12 cellular contexts compared by ENCODE assay signal in genomic region chr1:155326020-155326526, GRCh38. TPM values are rescaled to one million over a fixed set of nuclear protein-coding genes. Genes with fewer than 3 reads are reported as not detected.
DNase-seq lines count a peak whose midpoint lies in the region; ATAC-seq and TF ChIP-seq lines count a peak whose summit lies in the region.
"Had no signal": no experiment of that assay in that cellular context is flagged by ENCODE, and none has a peak within 500 bp of the region (broad histone marks: within the 10 kb centered on the region; RNA-seq: fewer than 3 reads in every experiment).

No MANE protein-coding gene starts in this region.

- peaks cover 11% of the 10 kb centered on the region for H3K36me3 Mint-ChIP-seq in activated CD8-positive, alpha-beta memory T cell treated with anti-CD3 and anti-CD28 coated beads, Interleukin-2, amount 10 ng/mL, durations not matched to agents 7 days and 5 days
- H3K36me3 Mint-ChIP-seq in WTC11, result peaks cover 20% of the 10 kb centered on the region

- H3K4me1 ChIP-seq in stomach, result peaks cover 24 to 49% (median 39%) of the 10 kb centered on the region in 4 donors

- no peaks in the 10 kb centered on the region for H3K9me3 Mint-ChIP-seq in activated CD8-positive, alpha-beta memory T cell treated with anti-CD3 and anti-CD28 coated beads, Interleukin-2, amount 10 ng/mL, durations not matched to agents 7 days and 5 days (ENCODE audit: low read depth)
- H3K9me3 Mint-ChIP-seq in WTC11, result no peaks in the 10 kb centered on the region

- H3K27ac ChIP-seq in stomach, result peak overlapping the region in 3 of 5 donors; percentile 14 to 98 (median 96)
- H3K27ac ChIP-seq: SJSA1 had no signal

- peak overlapping the region; percentile 39 for H3K4me3 Mint-ChIP-seq in activated CD8-positive, alpha-beta memory T cell treated with anti-CD3 and anti-CD28 coated beads, Interleukin-2, amount 10 ng/mL, durations not matched to agents 7 days and 5 days
- peak overlapping the region; percentile 91 for H3K4me3 Mint-ChIP-seq in WTC11

- ATAC-seq in activated CD8-positive, alpha-beta memory T cell treated with anti-CD3 and anti-CD28 coated beads, Interleukin-2, amount 10 ng/mL, durations not matched to agents 7 days and 5 days, result no peak
- no peak for ATAC-seq in WTC11
- ATAC-seq in GM21737 (IDR thresholded peaks at IDR 0.05; ENCODE audit: unreplicated experiment), result no peak
- no peak for ATAC-seq in HG02588 (IDR thresholded peaks at IDR 0.05; ENCODE audit: unreplicated experiment)

- POLR2A ChIA-PET in WTC11 (lab: Charles Lee), result no interaction called here

- intact Hi-C loops in stomach (cut with DNase I; ENCODE audit: low total_unique reads), result no loop called here

- TF ChIP-seq CTCF in WTC11 (IDR thresholded peaks at IDR 0.05) (no peak), fibroblast of the aortic adventitia (IDR thresholded peaks at IDR 0.05; ENCODE audit: insufficient read depth, low read length) (no peak), stomach (IDR thresholded peaks at IDR 0.05) (no peak), GM13977 (IDR thresholded peaks at IDR 0.05; ENCODE audit: extremely low read depth, insufficient read depth, missing control alignments) (no peak)

- peaks cover 21 to 50% (median 48%) of the 10 kb centered on the region in 4 donors for H3K36me3 ChIP-seq in stomach

- peak overlapping the region; percentile 50 for H3K27ac Mint-ChIP-seq in activated CD8-positive, alpha-beta memory T cell treated with anti-CD3 and anti-CD28 coated beads, Interleukin-2, amount 10 ng/mL, durations not matched to agents 7 days and 5 days
- H3K27ac Mint-ChIP-seq in WTC11, result no peak overlapping the region

- TF ChIP-seq EP300 in stomach (IDR thresholded peaks at IDR 0.05), result no peak

- WGBS in stomach, 5 donors, result 77 to 83% (median 81%) methylated on average over 6 of the region's 6 CpGs

- H3K27me3 Mint-ChIP-seq in activated CD8-positive, alpha-beta memory T cell treated with anti-CD3 and anti-CD28 coated beads, Interleukin-2, amount 10 ng/mL, durations not matched to agents 7 days and 5 days, result no peaks in the 10 kb centered on the region
- H3K27me3 Mint-ChIP-seq in WTC11 (ENCODE audit: low read depth), result peaks cover 6% of the 10 kb centered on the region

- H3K9me3 ChIP-seq in stomach, result no peaks in the 10 kb centered on the region
- H3K9me3 ChIP-seq: SJSA1, thoracic aorta had no signal

- peaks cover 36% of the 10 kb centered on the region for H3K4me1 Mint-ChIP-seq in activated CD8-positive, alpha-beta memory T cell treated with anti-CD3 and anti-CD28 coated beads, Interleukin-2, amount 10 ng/mL, durations not matched to agents 7 days and 5 days
- peaks cover 23% of the 10 kb centered on the region for H3K4me1 Mint-ChIP-seq in WTC11

- H3K4me3 ChIP-seq in fibroblast of the aortic adventitia (ENCODE audit: low read depth, low read length) (peak overlapping the region; percentile 9), stomach (peak overlapping the region in 1 of 4 donors; percentile 96)

- CTCF ChIA-PET in activated CD8-positive, alpha-beta memory T cell treated with anti-CD3 and anti-CD28 coated beads, Interleukin-2, amount 10 ng/mL, durations not matched to agents 7 days and 5 days (lab: Charles Lee), result interaction anchor here (7.1 kb wide), 1 partner anchor 75 kb away, joined by 160 read pairs; no protein-coding TSS in a partner anchor
- CTCF ChIA-PET in WTC11 (lab: Charles Lee), result interaction anchor here (1.4 to 9.9 kb wide), 2 partner anchors 75 to 153 kb away, joined by 5 to 204 read pairs; partner anchors contain the start of gene KRTCAP2

- no peak for DNase-seq in activated CD8-positive, alpha-beta memory T cell treated with anti-CD3 and anti-CD28 coated beads, Interleukin-2, amount 10 ng/mL, durations not matched to agents 7 days and 5 days
- no peak for DNase-seq in activated CD8-positive, alpha-beta memory T cell treated with anti-CD3 and anti-CD28 coated beads, Interleukin-2, amount 50 U/mL, for 48 hours
- DNase-seq in WTC11 (ENCODE audit: low spot score), result no peak
- no peak for DNase-seq in fibroblast of the aortic adventitia (ENCODE audit: low read depth)
- DNase-seq in stomach, result no peak
- DNase-seq in GM13977 (ENCODE audit: low spot score), result no peak
- DNase-seq: NCI-H226 had no signal

- H3K27me3 ChIP-seq in stomach, result no peaks in the 10 kb centered on the region
- H3K27me3 ChIP-seq: SJSA1 had no signal

- in situ Hi-C loops in GM13977 (cut with MboI; ENCODE audit: low pct_unique_long_range_greater_than_20kb, low sequenced_read_pairs, unreplicated experiment), result no loop called here

- TF ChIP-seq POLR2A in stomach (IDR thresholded peaks at IDR 0.05), result no peak

TF ChIP-seq in WTC11, 78 proteins besides CTCF, POLR2A, EP300 and RAD21 (continues in another document):
- TF ChIP-seq, protein P1, sequence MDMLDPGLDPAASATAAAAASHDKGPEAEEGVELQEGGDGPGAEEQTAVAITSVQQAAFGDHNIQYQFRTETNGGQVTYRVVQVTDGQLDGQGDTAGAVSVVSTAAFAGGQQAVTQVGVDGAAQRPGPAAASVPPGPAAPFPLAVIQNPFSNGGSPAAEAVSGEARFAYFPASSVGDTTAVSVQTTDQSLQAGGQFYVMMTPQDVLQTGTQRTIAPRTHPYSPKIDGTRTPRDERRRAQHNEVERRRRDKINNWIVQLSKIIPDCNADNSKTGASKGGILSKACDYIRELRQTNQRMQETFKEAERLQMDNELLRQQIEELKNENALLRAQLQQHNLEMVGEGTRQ (CRISPR knock-in tag; IDR thresholded peaks at IDR 0.05), result no peak
- TF ChIP-seq E2F5 (CRISPR knock-in tag; IDR thresholded peaks at IDR 0.05) (no peak), GTF2I (CRISPR knock-in tag; conservative IDR thresholded peaks at IDR 0.05) (no peak), TEAD1 (CRISPR knock-in tag; IDR thresholded peaks at IDR 0.05) (no peak), CREB1 (CRISPR knock-in tag; IDR thresholded peaks at IDR 0.05) (no peak), JUN (CRISPR knock-in tag; IDR thresholded peaks at IDR 0.05) (no peak), ZNF416 (CRISPR knock-in tag; IDR thresholded peaks at IDR 0.05) (no peak)
- TF ChIP-seq, protein P2, sequence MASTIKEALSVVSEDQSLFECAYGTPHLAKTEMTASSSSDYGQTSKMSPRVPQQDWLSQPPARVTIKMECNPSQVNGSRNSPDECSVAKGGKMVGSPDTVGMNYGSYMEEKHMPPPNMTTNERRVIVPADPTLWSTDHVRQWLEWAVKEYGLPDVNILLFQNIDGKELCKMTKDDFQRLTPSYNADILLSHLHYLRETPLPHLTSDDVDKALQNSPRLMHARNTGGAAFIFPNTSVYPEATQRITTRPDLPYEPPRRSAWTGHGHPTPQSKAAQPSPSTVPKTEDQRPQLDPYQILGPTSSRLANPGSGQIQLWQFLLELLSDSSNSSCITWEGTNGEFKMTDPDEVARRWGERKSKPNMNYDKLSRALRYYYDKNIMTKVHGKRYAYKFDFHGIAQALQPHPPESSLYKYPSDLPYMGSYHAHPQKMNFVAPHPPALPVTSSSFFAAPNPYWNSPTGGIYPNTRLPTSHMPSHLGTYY (CRISPR knock-in tag; IDR thresholded peaks at IDR 0.05), result no peak

RNA-seq across cellular contexts. Expression of gene RUSC1, which starts 5.4 kb away (rescaled TPM):
- total RNA-seq in activated CD8-positive, alpha-beta memory T cell treated with anti-CD3 and anti-CD28 coated beads, Interleukin-2, amount 10 ng/mL, durations not matched to agents 7 days and 5 days, result 10 to 100 TPM; 29.1 to 33.2 TPM
- total RNA-seq in WTC11 (2021) (51.4 to 68.8 TPM (median 55.3 TPM) in 3 replicates), fibroblast of the aortic adventitia (ENCODE audit: low replicate concordance) (6.7 and 23.0 TPM in 2 replicates), stomach (100 to 1,000 TPM in 1 of 5 donors, 10 to 100 TPM in 3, 1 to 10 TPM in 1; 9.5 to 164 (median 31.3) TPM)
- 10 to 100 TPM; 25.6 to 32.7 (median 31.4) TPM for polyA plus RNA-seq in stomach

RNA-seq across cellular contexts. Expression of gene FDPS, which starts 17.4 kb away (rescaled TPM):
- 100 to 1,000 TPM; 329 to 406 TPM for total RNA-seq in activated CD8-positive, alpha-beta memory T cell treated with anti-CD3 and anti-CD28 coated beads, Interleukin-2, amount 10 ng/mL, durations not matched to agents 7 days and 5 days
- total RNA-seq in WTC11 (2021) (342 to 366 TPM (median 354 TPM) in 3 replicates), fibroblast of the aortic adventitia (ENCODE audit: low replicate concordance) (153 and 600 TPM in 2 replicates), stomach (100 to 1,000 TPM in 1 of 5 donors, 10 to 100 TPM in 4; 27.7 to 223 (median 72.4) TPM)
- 100 to 1,000 TPM; 149 to 229 (median 199) TPM for polyA plus RNA-seq in stomach

RNA-seq across cellular contexts. Expression of gene PKLR, which starts 24.8 kb away (rescaled TPM):
- not detected for total RNA-seq in activated CD8-positive, alpha-beta memory T cell treated with anti-CD3 and anti-CD28 coated beads, Interleukin-2, amount 10 ng/mL, durations not matched to agents 7 days and 5 days
- total RNA-seq in WTC11 (2021) (1.5 to 2.5 TPM (median 1.6 TPM) in 3 replicates), fibroblast of the aortic adventitia (ENCODE audit: low replicate concordance) (not detected in 2 replicates), stomach (1 to 10 TPM in 1 of 5 donors, not detected in 4; 4.6 TPM)
- not detected for polyA plus RNA-seq in stomach
- total RNA-seq: myocyte, SJSA1, thoracic aorta had no signal

RNA-seq across cellular contexts. Expression of gene HCN3, which starts 48.8 kb away (rescaled TPM):
- 1 to 10 TPM; 5.4 to 6.1 TPM for total RNA-seq in activated CD8-positive, alpha-beta memory T cell treated with anti-CD3 and anti-CD28 coated beads, Interleukin-2, amount 10 ng/mL, durations not matched to agents 7 days and 5 days
- total RNA-seq in WTC11 (2021) (5.9 to 7.3 TPM (median 6.3 TPM) in 3 replicates), fibroblast of the aortic adventitia (ENCODE audit: low replicate concordance) (0.08 and 1.4 TPM in 2 replicates), stomach (10 to 100 TPM in 1 of 5 donors, 1 to 10 TPM in 4; 1.1 to 13.6 (median 2.7) TPM)
- polyA plus RNA-seq in stomach, result 1 to 10 TPM in 2 of 3 donors, under 1 TPM in 1; 0.46 to 3.1 (median 1.1) TPM

RNA-seq across cellular contexts. Expression of gene CLK2, which starts 52.8 kb away (rescaled TPM):
- total RNA-seq in activated CD8-positive, alpha-beta memory T cell treated with anti-CD3 and anti-CD28 coated beads, Interleukin-2, amount 10 ng/mL, durations not matched to agents 7 days and 5 days, result 100 to 1,000 TPM in 1 of 2 experiments, 10 to 100 TPM in 1; 94.8 to 108 TPM
- total RNA-seq in WTC11 (2021), result 68.2 to 74.9 TPM (median 74.4 TPM) in 3 replicates
- total RNA-seq in fibroblast of the aortic adventitia (ENCODE audit: low replicate concordance), result 29.7 and 53.7 TPM in 2 replicates
- total RNA-seq in stomach, result 10 to 100 TPM; 29.7 to 77.6 (median 53.6) TPM
- polyA plus RNA-seq in stomach, result 10 to 100 TPM; 16.0 to 46.4 (median 17.0) TPM
